ENCODE assay signal across 26 cellular contexts in genomic region chr7:94145602-94146001, GRCh38.
A peak's percentile ranks its signal among the peaks of the same experiment; 100 is the strongest.
DNase-seq lines count a peak whose midpoint lies in the region; ATAC-seq and TF ChIP-seq lines count a peak whose summit lies in the region.
"Had no signal": no experiment of that assay in that cellular context is flagged by ENCODE, and none has a peak within 500 bp of the region (broad histone marks: within the 10 kb centered on the region; RNA-seq: fewer than 3 reads in every experiment).

No MANE protein-coding gene starts in this region.

- no peaks in the 10 kb centered on the region for H3K9me2 ChIP-seq in GM23338 (ENCODE audit: insufficient read depth)

- no peak for ATAC-seq in GM23338
- no peak for ATAC-seq in HG03565 (IDR thresholded peaks at IDR 0.05; ENCODE audit: unreplicated experiment)
- ATAC-seq: activated CD8-positive, alpha-beta T cell treated with anti-CD3 and anti-CD28 coated beads, Interleukin-2, amount 10 ng/mL, durations not matched to agents 7 days and 5 days; activated T-cell treated with anti-CD3 and anti-CD28 coated beads, Interleukin-2, amount 50 U/mL, for 4 hours; gastrocnemius medialis; natural killer cell; stimulated activated naive CD8-positive, alpha-beta T cell treated with anti-CD3 and anti-CD28 coated beads, Interleukin-15, amount 100 ng/mL, for 72 hours had no signal

- H3K4me3 ChIP-seq in A673 (ENCODE audit: low read depth, low read length, poor library complexity, severe bottlenecking) (no peak overlapping the region), GM23338 (no peak overlapping the region), astrocyte of the spinal cord (ENCODE audit: low read depth, low read length) (no peak overlapping the region), fibroblast of villous mesenchyme (ENCODE audit: low read depth, low read length) (no peak overlapping the region), stomach (no peak overlapping the region)
- H3K4me3 ChIP-seq: ascending aorta, colonic mucosa, gastrocnemius medialis, PC-9, skin epidermis, upper lobe of left lung had no signal

- no peaks in the 10 kb centered on the region for H3K9me3 Mint-ChIP-seq in GM23338
- H3K9me3 Mint-ChIP-seq: activated naive CD4-positive, alpha-beta T cell treated with anti-CD3 and anti-CD28 coated beads, Interleukin-2, amount 10 ng/mL, durations not matched to agents 7 days and 5 days; activated T-cell treated with anti-CD3 and anti-CD28 coated beads, Interleukin-2, amount 50 U/mL, for 4 hours; natural killer cell; stimulated activated naive CD8-positive, alpha-beta T cell treated with anti-CD3 and anti-CD28 coated beads, Interleukin-15, amount 100 ng/mL, for 72 hours had no signal

- H3K27me3 Mint-ChIP-seq in GM23338 (ENCODE audit: insufficient read depth, low read depth, poor library complexity) = peaks cover 3% of the 10 kb centered on the region
- H3K27me3 Mint-ChIP-seq: activated naive CD4-positive, alpha-beta T cell treated with anti-CD3 and anti-CD28 coated beads, Interleukin-2, amount 10 ng/mL, durations not matched to agents 7 days and 5 days had no signal

- no peak overlapping the region for H3K4me2 ChIP-seq in GM23338
- H3K4me2 ChIP-seq: PC-9 had no signal

- TF ChIP-seq CTCF in A673 (conservative IDR thresholded peaks at IDR 0.05; ENCODE audit: low read depth, low read length) (no peak), GM23338 (conservative IDR thresholded peaks at IDR 0.05; ENCODE audit: low read depth in 2 of 2) (no peak), astrocyte of the spinal cord (IDR thresholded peaks at IDR 0.05; ENCODE audit: low read depth, low read length) (no peak), fibroblast of villous mesenchyme (IDR thresholded peaks at IDR 0.05; ENCODE audit: insufficient read depth, low read depth, low read length) (no peak), stomach (IDR thresholded peaks at IDR 0.05) (no peak)

- 57 to 66% (median 60%) methylated on average over 2 of the region's 2 CpGs for WGBS in stomach, 5 donors

- peaks cover 3% of the 10 kb centered on the region; the same call in 2 of the 3 replicates for H3K4me1 Mint-ChIP-seq in GM23338
- H3K4me1 Mint-ChIP-seq: activated naive CD4-positive, alpha-beta T cell treated with anti-CD3 and anti-CD28 coated beads, Interleukin-2, amount 10 ng/mL, durations not matched to agents 7 days and 5 days; natural killer cell; stimulated activated naive CD8-positive, alpha-beta T cell treated with anti-CD3 and anti-CD28 coated beads, Interleukin-15, amount 100 ng/mL, for 72 hours had no signal

- no TSS peak for BruUV-seq in A673 (replicated peaks; lab: Mats Ljungman, UMichigan)

- H3F3A ChIP-seq in GM23338 (replicated peaks; ENCODE audit: low read depth) = no peaks in the 10 kb centered on the region

- no peaks in the 10 kb centered on the region for H3K36me3 Mint-ChIP-seq in GM23338 (ENCODE audit: low read depth)
- H3K36me3 Mint-ChIP-seq: activated naive CD4-positive, alpha-beta T cell treated with anti-CD3 and anti-CD28 coated beads, Interleukin-2, amount 10 ng/mL, durations not matched to agents 7 days and 5 days; natural killer cell had no signal

- DNase-seq in A673 (ENCODE audit: low spot score) (peak; percentile 75), GM23338 (ENCODE audit: low spot score) (no peak), astrocyte of the spinal cord (ENCODE audit: low read depth, low spot score) (peak; percentile 44), fibroblast of villous mesenchyme (ENCODE audit: low read depth) (peak; percentile 57), stomach (no peak), GM19240 (ENCODE audit: insufficient read length, low spot score) (no peak)
- no peak for DNase-seq in activated CD4-positive, alpha-beta T cell treated with anti-CD3 and anti-CD28 coated beads for 4 hours
- DNase-seq: activated CD8-positive, alpha-beta T cell treated with anti-CD3 and anti-CD28 coated beads, Interleukin-2, amount 10 ng/mL, durations not matched to agents 7 days and 5 days; activated naive CD4-positive, alpha-beta T cell treated with anti-CD3 and anti-CD28 coated beads, Interleukin-2, amount 10 ng/mL, durations not matched to agents 7 days and 5 days; activated T-cell treated with anti-CD3 and anti-CD28 coated beads, Interleukin-2, amount 50 U/mL, for 4 hours; colonic mucosa; DMS153; gastrocnemius medialis; kidney glomerular epithelial cell; natural killer cell; NCI-H1417; NCI-H748 treated with DMSO at 0.1 percent for 48 hours; PC-9; stimulated activated naive CD8-positive, alpha-beta T cell treated with anti-CD3 and anti-CD28 coated beads, Interleukin-15, amount 100 ng/mL, for 72 hours; T-helper 2 cell; upper lobe of left lung had no signal

- intact Hi-C loops in A673 (cut with micrococcal nuclease; ENCODE audit: unreplicated experiment) (no loop called here), stomach (cut with DNase I; ENCODE audit: low total_unique reads) (no loop called here)

- in situ Hi-C loops in astrocyte of the spinal cord (cut with HindIII; ENCODE audit: low sequenced_read_pairs) = no loop called here

- no peaks in the 10 kb centered on the region for H3K9me3 ChIP-seq in A673 (ENCODE audit: low read depth, low read length, poor library complexity, severe bottlenecking)
- H3K9me3 ChIP-seq in stomach = no peaks in the 10 kb centered on the region
- H3K9me3 ChIP-seq: ascending aorta, colonic mucosa, gastrocnemius medialis, SJCRH30, upper lobe of left lung had no signal

- H3K27ac ChIP-seq in A673 (ENCODE audit: low read depth, low read length, poor library complexity, severe bottlenecking) (peak overlapping the region; percentile 4), GM23338 (ENCODE audit: low read depth) (no peak overlapping the region), stomach (no peak overlapping the region)
- H3K27ac ChIP-seq: ascending aorta, colonic mucosa, gastrocnemius medialis, PC-9, SJCRH30, skin epidermis, upper lobe of left lung had no signal

- H2AFZ ChIP-seq in GM23338 = 0 out of 2 replicates have a peak overlapping the region, but pooled peaks have one; percentile 44
- H2AFZ ChIP-seq: PC-9 had no signal

- TF ChIP-seq EP300 in stomach (IDR thresholded peaks at IDR 0.05) = no peak

- POLR2A ChIA-PET in A673 (lab: Charles Lee; ENCODE audit: low non-redundant PET) = no interaction called here

- H3K27me3 ChIP-seq in A673 (replicated peaks; ENCODE audit: insufficient read depth, low read depth, low read length, poor library complexity) (no peaks in the 10 kb centered on the region), GM23338 (ENCODE audit: insufficient read depth) (no peaks in the 10 kb centered on the region), stomach (no peaks in the 10 kb centered on the region)
- H3K27me3 ChIP-seq: ascending aorta, colonic mucosa, gastrocnemius medialis, SJCRH30, upper lobe of left lung had no signal

- H3K27ac Mint-ChIP-seq in GM23338 = no peak overlapping the region
- H3K27ac Mint-ChIP-seq: activated CD8-positive, alpha-beta T cell treated with anti-CD3 and anti-CD28 coated beads, Interleukin-2, amount 10 ng/mL, durations not matched to agents 7 days and 5 days; activated naive CD4-positive, alpha-beta T cell treated with anti-CD3 and anti-CD28 coated beads, Interleukin-2, amount 10 ng/mL, durations not matched to agents 7 days and 5 days; natural killer cell; progenitor cell of endocrine pancreas; stimulated activated naive CD8-positive, alpha-beta T cell treated with anti-CD3 and anti-CD28 coated beads, Interleukin-15, amount 100 ng/mL, for 72 hours had no signal

- CTCF ChIA-PET in A673 (lab: Charles Lee) = no interaction called here

- H3K4me1 ChIP-seq in A673 (ENCODE audit: insufficient read depth, low read length, poor library complexity, severe bottlenecking) = peaks cover 39% of the 10 kb centered on the region
- peaks cover 9% of the 10 kb centered on the region; the same call in 1 of the 2 replicates for H3K4me1 ChIP-seq in GM23338 (ENCODE audit: insufficient read depth)
- no peaks in the 10 kb centered on the region for H3K4me1 ChIP-seq in stomach
- H3K4me1 ChIP-seq: ascending aorta, colonic mucosa, gastrocnemius medialis, upper lobe of left lung had no signal

- no peaks in the 10 kb centered on the region for H3K36me3 ChIP-seq in A673 (ENCODE audit: insufficient read depth, low read length, poor library complexity, severe bottlenecking)
- no peaks in the 10 kb centered on the region for H3K36me3 ChIP-seq in GM23338 (ENCODE audit: insufficient read depth)
- no peaks in the 10 kb centered on the region for H3K36me3 ChIP-seq in stomach
- H3K36me3 ChIP-seq: ascending aorta, colonic mucosa, gastrocnemius medialis, SJCRH30, upper lobe of left lung had no signal

- H3K4me3 Mint-ChIP-seq in GM23338 = no peak overlapping the region
- H3K4me3 Mint-ChIP-seq: activated CD8-positive, alpha-beta T cell treated with anti-CD3 and anti-CD28 coated beads, Interleukin-2, amount 10 ng/mL, durations not matched to agents 7 days and 5 days; activated naive CD4-positive, alpha-beta T cell treated with anti-CD3 and anti-CD28 coated beads, Interleukin-2, amount 10 ng/mL, durations not matched to agents 7 days and 5 days; activated T-cell treated with anti-CD3 and anti-CD28 coated beads, Interleukin-2, amount 50 U/mL, for 4 hours; natural killer cell; stimulated activated naive CD8-positive, alpha-beta T cell treated with anti-CD3 and anti-CD28 coated beads, Interleukin-15, amount 100 ng/mL, for 72 hours had no signal

- H4K20me1 ChIP-seq in GM23338 (replicated peaks; ENCODE audit: insufficient read depth) = no peaks in the 10 kb centered on the region

- no peaks in the 10 kb centered on the region for H3K79me2 ChIP-seq in GM23338 (replicated peaks; ENCODE audit: insufficient read depth)

- TF ChIP-seq POLR2A in stomach (IDR thresholded peaks at IDR 0.05) = no peak

TF ChIP-seq in GM23338, 12 proteins besides CTCF, POLR2A, EP300 and RAD21 (continues in another document):
- TF ChIP-seq ZNF114 (CRISPR knock-in tag; IDR thresholded peaks at IDR 0.05) (no peak), ETS1 (IDR thresholded peaks at IDR 0.05) (no peak), ZNF331 (CRISPR knock-in tag; IDR thresholded peaks at IDR 0.05; ENCODE audit: low read depth) (no peak)

Comparison
In these comparisons a context has a peak if more than half of its experiments do, and no peak if none do; other contexts are left out.
1. DNase-seq: peak in A673 (single experiment), astrocyte of the spinal cord (single experiment) and fibroblast of villous mesenchyme (single experiment); none in GM23338 (single experiment), activated CD4-positive, alpha-beta T cell treated with anti-CD3 and anti-CD28 coated beads for 4 hours (0 of 2), stomach (single experiment) and GM19240 (single experiment).